Comparison of ENCODE assay signal across 18 cellular contexts in the genomic region with DNA sequence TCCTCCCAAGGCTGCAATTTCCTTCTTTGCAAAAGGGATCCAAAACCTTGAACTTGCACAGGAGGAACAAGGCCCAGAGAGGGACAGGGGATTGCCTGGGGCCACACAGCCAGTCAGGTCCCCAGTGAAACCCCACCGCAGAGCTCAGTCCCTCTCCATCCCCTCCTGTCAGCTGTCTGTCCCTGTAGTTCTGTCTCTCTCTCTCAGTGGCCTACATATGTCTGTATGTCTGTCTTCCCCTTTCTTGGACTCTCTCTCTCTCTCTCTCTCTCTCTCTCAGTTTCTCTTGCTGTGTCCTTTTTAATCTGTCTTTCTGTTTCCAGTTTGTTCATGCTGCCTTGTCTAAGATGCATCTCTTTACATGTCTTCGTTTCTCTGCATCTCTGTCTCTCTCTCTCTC. TPM values are rescaled to one million over a fixed set of nuclear protein-coding genes. Genes with fewer than 3 reads are reported as not detected.
DNase-seq lines count a peak whose midpoint lies in the region; ATAC-seq, FAIRE-seq and TF ChIP-seq lines count a peak whose summit lies in the region.
"Had no signal": no experiment of that assay in that cellular context is flagged by ENCODE, and none has a peak within 500 bp of the region (broad histone marks: within the 10 kb centered on the region; RNA-seq: fewer than 3 reads in every experiment).

No MANE protein-coding gene starts in this region.

- no peaks in the 10 kb centered on the region for H3K9me3 ChIP-seq in HepG2 (ENCODE audit: low read length)
- no peaks in the 10 kb centered on the region for H3K9me3 ChIP-seq in right lobe of liver
- H3K9me3 ChIP-seq in Loucy (ENCODE audit: insufficient read depth, low read depth, low read length) = no peaks in the 10 kb centered on the region
- no peaks in the 10 kb centered on the region for H3K9me3 ChIP-seq in GM12878 (replicated peaks; ENCODE audit: control insufficient read depth, insufficient read depth, low read length)
- H3K9me3 ChIP-seq in aorta (ENCODE audit: control insufficient read depth, low read length) = no peaks in the 10 kb centered on the region

- H3K27ac ChIP-seq in HepG2 (ENCODE audit: extremely low read length, insufficient read depth, low read length) (no peak overlapping the region), right lobe of liver (no peak overlapping the region), GM12878 (ENCODE audit: control insufficient read depth, insufficient read depth) (no peak overlapping the region), aorta (ENCODE audit: low read depth in 1 of 2, low read length in 2 of 2) (no peak overlapping the region)
- H3K27ac ChIP-seq: GM23248 had no signal

- no peak for TF ChIP-seq CTCF in HepG2 (CRISPR knock-in tag; IDR thresholded peaks at IDR 0.05)
- no peak for TF ChIP-seq CTCF in right lobe of liver (IDR thresholded peaks at IDR 0.05)
- no peak for TF ChIP-seq CTCF in Loucy (conservative IDR thresholded peaks at IDR 0.05; ENCODE audit: low read length)
- no peak for TF ChIP-seq CTCF in GM12878 (IDR thresholded peaks at IDR 0.05 in 2 of 3, conservative IDR thresholded peaks at IDR 0.05 in 1 of 3; ENCODE audit: control insufficient read depth in 2 of 3, extremely low read depth in 1 of 3, insufficient read depth in 1 of 3, low read depth in 3 of 3, low read length in 3 of 3)

- no peaks in the 10 kb centered on the region for H3K27me3 ChIP-seq in HepG2 (ENCODE audit: control insufficient read depth in 1 of 2, insufficient read depth in 2 of 2, low read length in 2 of 2)
- H3K27me3 ChIP-seq in right lobe of liver = no peaks in the 10 kb centered on the region
- no peaks in the 10 kb centered on the region for H3K27me3 ChIP-seq in Loucy (ENCODE audit: insufficient read depth, low read length, poor library complexity, severe bottlenecking)
- H3K27me3 ChIP-seq in GM12878 (replicated peaks in 1 of 2; ENCODE audit: control insufficient read depth in 2 of 2, insufficient read depth in 2 of 2, low read length in 1 of 2) = no peaks in the 10 kb centered on the region
- H3K27me3 ChIP-seq in aorta (ENCODE audit: control insufficient read depth in 1 of 2, insufficient read depth in 2 of 2, low read length in 1 of 2) = no peaks in the 10 kb centered on the region

- H3K36me3 Mint-ChIP-seq in activated CD4-positive, alpha-beta T cell treated with anti-CD3 and anti-CD28 coated beads, Interleukin-2, amount 10 ng/mL, durations not matched to agents 24 days and 14 days (ENCODE audit: low read depth) = no peaks in the 10 kb centered on the region
- H3K36me3 Mint-ChIP-seq: CD4-positive, alpha-beta memory T cell had no signal

- TF ChIP-seq POLR2A in HepG2 (IDR thresholded peaks at IDR 0.05; ENCODE audit: insufficient read depth in 1 of 2, low read depth in 2 of 2, low read length in 2 of 2) (no peak), right lobe of liver (IDR thresholded peaks at IDR 0.05) (no peak), GM12878 (IDR thresholded peaks at IDR 0.05; ENCODE audit: low read depth, low read length) (no peak)

- in situ Hi-C loops in HepG2 (cut with HindIII; ENCODE audit: extremely low pct_ligation_motif_present, low pct_unique_long_range_greater_than_20kb) = no loop called here
- in situ Hi-C loops in GM12878 (cut with MboI) = no loop called here

- no peaks in the 10 kb centered on the region for H3K9me3 Mint-ChIP-seq in activated CD4-positive, alpha-beta T cell treated with anti-CD3 and anti-CD28 coated beads, Interleukin-2, amount 10 ng/mL, durations not matched to agents 24 days and 14 days
- H3K9me3 Mint-ChIP-seq: CD4-positive, alpha-beta memory T cell had no signal

- 83% methylated on average over 2 of the region's 2 CpGs for WGBS in HepG2 (ENCODE audit: low lambda C conversion rate)
- 89% methylated on average over 1 of the region's 2 CpGs for WGBS in right lobe of liver (ENCODE audit: insufficient coverage, low coverage, low lambda C conversion rate, missing lambda C conversion rate)
- WGBS in GM12878 (ENCODE audit: insufficient coverage, insufficient replicate concordance, low lambda C conversion rate, missing lambda C conversion rate) = 7% methylated on average over 2 of the region's 2 CpGs
- 88 to 93% methylated on average over 2 of the region's 2 CpGs for WGBS in aorta, 2 donors

- CTCF ChIA-PET in HepG2 (lab: Yijun Ruan, JAX; ENCODE audit: low intra/inter-chr PET ratio, low total read pairs) = no interaction called here
- CTCF ChIA-PET in GM12878 (lab: Yijun Ruan, JAX) = interaction anchor here (0.7 to 1.2 kb wide), 3 partner anchors 26 to 92 kb away, joined by 3 read pairs; no protein-coding TSS in a partner anchor

- no peaks in the 10 kb centered on the region for H3K9me2 ChIP-seq in Loucy (replicated peaks; ENCODE audit: low read depth, low read length)

- no peaks in the 10 kb centered on the region for H3F3A ChIP-seq in Loucy (ENCODE audit: low read depth)

- H4K20me1 ChIP-seq in HepG2 (ENCODE audit: insufficient read depth, low read length) = no peaks in the 10 kb centered on the region
- no peaks in the 10 kb centered on the region for H4K20me1 ChIP-seq in Loucy (ENCODE audit: insufficient read depth, low read length, poor library complexity, severe bottlenecking)
- H4K20me1 ChIP-seq in GM12878 (ENCODE audit: control insufficient read depth, insufficient read depth) = no peaks in the 10 kb centered on the region

- H3K4me3 Mint-ChIP-seq in activated CD4-positive, alpha-beta T cell treated with anti-CD3 and anti-CD28 coated beads, Interleukin-2, amount 10 ng/mL, durations not matched to agents 24 days and 14 days = no peak overlapping the region
- H3K4me3 Mint-ChIP-seq: CD4-positive, alpha-beta memory T cell had no signal

- H3K9ac ChIP-seq in HepG2 (ENCODE audit: insufficient read depth, low read depth, low read length) = no peak overlapping the region
- no peak overlapping the region for H3K9ac ChIP-seq in Loucy (ENCODE audit: low read depth, low read length, poor library complexity, severe bottlenecking)
- H3K9ac ChIP-seq in GM12878 (ENCODE audit: control insufficient read depth, insufficient read depth, low read length) = no peak overlapping the region
- H3K9ac ChIP-seq: GM23248 had no signal

- DNase-seq in HepG2 (ENCODE audit: low spot score) (no peak), right lobe of liver (no peak), GM12878 (ENCODE audit: low read depth, low spot score) (no peak), NCI-H2227 treated with DMSO at 0.1 percent for 48 hours (lab: John Stamatoyannopoulos, UW) (no peak), aorta (no peak)
- DNase-seq in activated CD4-positive, alpha-beta T cell treated with anti-CD3 and anti-CD28 coated beads, Interleukin-2, amount 10 ng/mL, durations not matched to agents 24 days and 14 days = no peak
- DNase-seq: CD4-positive, alpha-beta memory T cell; GM23248; HCEC 1CT; KBM-7; NCI-H1048; NCI-H1436; NCI-H1930; NCI-H526 had no signal

- no peak for FAIRE-seq in HepG2 (lab: Jason Lieb, UNC)
- FAIRE-seq in GM12878 (lab: Jason Lieb, UNC) = no peak
- FAIRE-seq: A204.1 had no signal

- no peak overlapping the region for H3K4me3 ChIP-seq in HepG2 (replicated peaks in 1 of 3; ENCODE audit: insufficient read depth in 1 of 3, low read depth in 2 of 3, low read length in 3 of 3)
- H3K4me3 ChIP-seq in right lobe of liver = no peak overlapping the region
- no peak overlapping the region for H3K4me3 ChIP-seq in Loucy (ENCODE audit: low read length, poor library complexity, severe bottlenecking)
- H3K4me3 ChIP-seq in GM12878 = no peak overlapping the region
- no peak overlapping the region for H3K4me3 ChIP-seq in aorta (ENCODE audit: low read length in 2 of 2)
- H3K4me3 ChIP-seq: GM23248 had no signal

- TF ChIP-seq EP300 in HepG2 (IDR thresholded peaks at IDR 0.05; ENCODE audit: low read depth in 2 of 2, low read length in 2 of 2) (no peak), HepG2 (CRISPR knock-in tag; IDR thresholded peaks at IDR 0.05; ENCODE audit: borderline replicate concordance) (no peak), GM12878 (IDR thresholded peaks at IDR 0.05; ENCODE audit: borderline replicate concordance in 1 of 2, control insufficient read depth in 1 of 2, low read depth in 2 of 2, low read length in 2 of 2) (no peak)

- H3K27me3 Mint-ChIP-seq in activated CD4-positive, alpha-beta T cell treated with anti-CD3 and anti-CD28 coated beads, Interleukin-2, amount 10 ng/mL, durations not matched to agents 24 days and 14 days = peaks cover 11% of the 10 kb centered on the region

- H3K4me2 ChIP-seq in HepG2 (ENCODE audit: low read depth, low read length) (no peak overlapping the region), Loucy (ENCODE audit: low read depth, low read length, poor library complexity, severe bottlenecking) (no peak overlapping the region), GM12878 (ENCODE audit: control insufficient read depth, insufficient read depth) (no peak overlapping the region)

- intact Hi-C loops in HepG2 (cut with micrococcal nuclease; ENCODE audit: unreplicated experiment) (no loop called here), right lobe of liver (cut with DNase I) (loop anchor here in 1 of 2 donors (10.0 kb wide), 1 partner anchor 72 kb away; no protein-coding TSS in a partner anchor), GM12878 (cut with micrococcal nuclease; ENCODE audit: unreplicated experiment) (no loop called here), aorta (cut with DNase I) (no loop called here)
- intact Hi-C loops in activated CD4-positive, alpha-beta T cell treated with anti-CD3 and anti-CD28 coated beads, Interleukin-2, amount 10 ng/mL, durations not matched to agents 24 days and 14 days (cut with micrococcal nuclease) = no loop called here

- no peak for TF ChIP-seq RAD21 in HepG2 (CRISPR knock-in tag; IDR thresholded peaks at IDR 0.05)
- no peak for TF ChIP-seq RAD21 in GM12878 (IDR thresholded peaks at IDR 0.05; ENCODE audit: insufficient read depth, low read depth, low read length)

- POLR2A ChIA-PET in HepG2 (lab: Yijun Ruan, JAX) (no interaction called here), GM12878 (lab: Charles Lee) (no interaction called here)

- H3K27ac Mint-ChIP-seq in activated CD4-positive, alpha-beta T cell treated with anti-CD3 and anti-CD28 coated beads, Interleukin-2, amount 10 ng/mL, durations not matched to agents 24 days and 14 days = no peak overlapping the region

- H3K4me1 ChIP-seq in HepG2 (ENCODE audit: insufficient read depth, low read length) (peaks cover 17% of the 10 kb centered on the region), right lobe of liver (peaks cover 0 to 2% (median 0%) of the 10 kb centered on the region in 4 donors), Loucy (ENCODE audit: insufficient read depth, low read length, poor library complexity, severe bottlenecking) (no peaks in the 10 kb centered on the region), GM12878 (ENCODE audit: control insufficient read depth, insufficient read depth, low read length) (peaks cover 33% of the 10 kb centered on the region), aorta (ENCODE audit: control insufficient read depth in 1 of 2, insufficient read depth in 2 of 2, low read length in 2 of 2) (no peaks in the 10 kb centered on the region)

- SMC1A ChIA-PET in GM12878 (lab: Charles Lee; ENCODE audit: uncharacterized antibody, unreplicated experiment) = interaction anchor here (1.1 to 1.2 kb wide), 2 partner anchors 25 to 90 kb away, joined by 3 to 4 read pairs; no protein-coding TSS in a partner anchor

- ATAC-seq in HepG2 = no peak
- no peak for ATAC-seq in right lobe of liver
- ATAC-seq in GM12878 = no peak; the same call in 1 of the 3 replicates
- no peak for ATAC-seq in GM21825 (IDR thresholded peaks at IDR 0.05; ENCODE audit: unreplicated experiment)
- ATAC-seq in aorta (ENCODE audit: low FRiP score) = no peak

- H2AFZ ChIP-seq in HepG2 (ENCODE audit: low read length) (no peak overlapping the region), Loucy (ENCODE audit: low read length) (peak overlapping the region; percentile 36), GM12878 (ENCODE audit: control insufficient read depth, low read depth, low read length) (no peak overlapping the region)
- H2AFZ ChIP-seq: GM23248 had no signal

- H3K4me1 Mint-ChIP-seq in activated CD4-positive, alpha-beta T cell treated with anti-CD3 and anti-CD28 coated beads, Interleukin-2, amount 10 ng/mL, durations not matched to agents 24 days and 14 days = peaks cover 9% of the 10 kb centered on the region

- peaks cover 0 to 1% of the 10 kb centered on the region in 2 experiments; a peak in 1 of 5 replicates for H3K36me3 ChIP-seq in HepG2 (replicated peaks in 1 of 2; ENCODE audit: control insufficient read depth in 1 of 2, insufficient read depth in 2 of 2, low read length in 2 of 2)
- no peaks in the 10 kb centered on the region for H3K36me3 ChIP-seq in right lobe of liver
- H3K36me3 ChIP-seq in Loucy (ENCODE audit: insufficient read depth, low read length) = no peaks in the 10 kb centered on the region
- no peaks in the 10 kb centered on the region for H3K36me3 ChIP-seq in GM12878 (ENCODE audit: control insufficient read depth in 2 of 2, insufficient read depth in 2 of 2, low read length in 1 of 2)
- H3K36me3 ChIP-seq in aorta (ENCODE audit: control insufficient read depth in 1 of 2, insufficient read depth in 2 of 2, low read length in 1 of 2) = peaks cover 0 to 2% of the 10 kb centered on the region in 2 donors

- no TSS peak for BruUV-seq in HepG2 (replicated peaks; lab: Mats Ljungman, UMichigan)
- BruUV-seq in GM12878 (replicated peaks; lab: Mats Ljungman, UMichigan) = no TSS peak

- RAD21 ChIA-PET in GM12878 (lab: Charles Lee; ENCODE audit: unreplicated experiment) = no interaction called here

- no peaks in the 10 kb centered on the region for H3K79me2 ChIP-seq in HepG2 (ENCODE audit: insufficient read depth, low read length)
- no peaks in the 10 kb centered on the region for H3K79me2 ChIP-seq in Loucy (ENCODE audit: insufficient read depth, low read length)
- no peaks in the 10 kb centered on the region for H3K79me2 ChIP-seq in GM12878 (ENCODE audit: control insufficient read depth, insufficient read depth, low read length)

RNA-seq across cellular contexts. Expression of a gene that starts 11.5 kb away (rescaled TPM):
- total RNA-seq in HepG2 (2016; rRNA removed; fragmentation: Illumina TruSeq; extraction: Trizol) (0.66 and 1.3 TPM in 2 replicates), right lobe of liver (1 to 10 TPM; 3.3 to 9.0 (median 4.5) TPM), GM12878 (2014; rRNA removed) (0.17 and 0.22 TPM in 2 replicates), GM12878 (2014; rRNA removed; fragmentation: Illumina TruSeq; extraction: Trizol) (0.13 TPM in 1 of 2 replicates, not detected in the other), GM12878 (2021) (0.15 and 0.24 TPM in 2 replicates), aorta (10 to 100 TPM; 12.7 TPM)
- 0.18 and 0.30 TPM in 2 replicates for total RNA-seq in HepG2 (2016; cell fraction: cytosol; rRNA removed; fragmentation: Illumina TruSeq; extraction: Trizol; ENCODE audit: low read depth)
- total RNA-seq in HepG2 (2016; cell fraction: insoluble cytoplasmic fraction; rRNA removed; fragmentation: Illumina TruSeq; extraction: Trizol) = 0.22 and 1.3 TPM in 2 replicates
- 0.38 and 0.65 TPM in 2 replicates for total RNA-seq in HepG2 (2016; cell fraction: membrane; rRNA removed; fragmentation: Illumina TruSeq; extraction: Trizol)
- 2.7 and 2.8 TPM in 2 replicates for total RNA-seq in HepG2 (2016; cell fraction: nucleus; rRNA removed; fragmentation: Illumina TruSeq; extraction: Trizol)
- polyA plus RNA-seq in HepG2 (2011; rRNA removed) (4.0 and 6.3 TPM in 2 replicates), GM12878 (2011; rRNA removed) (0.10 and 0.18 TPM in 2 replicates), GM12878 (2014; fragmentation: Illumina TruSeq; extraction: Trizol) (0.31 and 0.33 TPM in 2 replicates), GM12878 (2014; fragmentation: Nextera tagmentation; extraction: Ambion mirVana) (not detected), GM12878 (2014; rRNA removed) (0.16 and 0.27 TPM in 2 replicates), GM12878 (2016; fragmentation: Nextera tagmentation; extraction: Ambion mirVana) (not detected), aorta (10 to 100 TPM in 1 of 2 donors, 1 to 10 TPM in 1; 1.8 to 18.4 TPM)
- 1.3 and 1.5 TPM in 2 replicates for polyA plus RNA-seq in HepG2 (2011; cell fraction: cytosol; rRNA removed)
- polyA plus RNA-seq in HepG2 (2011; cell fraction: nucleus; rRNA removed) = 16.3 and 18.1 TPM in 2 replicates
- polyA plus RNA-seq in HepG2 (2012) = 4.6 and 6.9 TPM in 2 replicates
- polyA plus RNA-seq in HepG2 (2016; cell fraction: cytosol; fragmentation: Illumina TruSeq; extraction: Trizol; ENCODE audit: low read depth) = 0.32 and 0.38 TPM in 2 replicates
- 0.47 and 0.99 TPM in 2 replicates for polyA plus RNA-seq in HepG2 (2016; cell fraction: insoluble cytoplasmic fraction; fragmentation: Illumina TruSeq; extraction: Trizol; ENCODE audit: low read depth)
- polyA plus RNA-seq in HepG2 (2016; cell fraction: membrane; fragmentation: Illumina TruSeq; extraction: Trizol; ENCODE audit: low read depth) = 0.88 and 0.98 TPM in 2 replicates
- polyA plus RNA-seq in HepG2 (2016; cell fraction: nucleus; fragmentation: Illumina TruSeq; extraction: Trizol; ENCODE audit: insufficient read depth, low read depth) = 11.9 and 13.8 TPM in 2 replicates
- polyA minus RNA-seq in HepG2 (2011; rRNA and poly(A)+ RNA removed; ENCODE audit: low replicate concordance) = 6.6 and 9.0 TPM in 2 replicates
- 0.59 and 0.88 TPM in 2 replicates for polyA minus RNA-seq in HepG2 (2011; cell fraction: cytosol; rRNA and poly(A)+ RNA removed)
- 11.7 and 11.8 TPM in 2 replicates for polyA minus RNA-seq in HepG2 (2011; cell fraction: nucleus; rRNA and poly(A)+ RNA removed)
- total RNA-seq in GM12878 (2013; cell fraction: nucleolus; rRNA removed) = 0.79 and 1.2 TPM in 2 replicates
- not detected for polyA plus RNA-seq in GM12878 (2011; ENCODE audit: low read depth)
- polyA plus RNA-seq in GM12878 (2011; cell fraction: cytosol; rRNA removed) = 0.27 and 0.31 TPM in 2 replicates
- 0.37 and 0.90 TPM in 2 replicates for polyA plus RNA-seq in GM12878 (2011; cell fraction: nucleus; rRNA removed)
- polyA plus RNA-seq in GM12878 (2012) = 0.13 and 0.24 TPM in 2 replicates
- 0.62 and 0.95 TPM in 2 replicates for polyA minus RNA-seq in GM12878 (2011; rRNA and poly(A)+ RNA removed)
- polyA minus RNA-seq in GM12878 (2011; cell fraction: cytosol; rRNA and poly(A)+ RNA removed) = not detected in 2 replicates
- polyA minus RNA-seq in GM12878 (2011; cell fraction: nucleus; rRNA and poly(A)+ RNA removed) = 0.24 and 0.29 TPM in 2 replicates
- total RNA-seq in activated CD4-positive, alpha-beta T cell treated with anti-CD3 and anti-CD28 coated beads, Interleukin-2, amount 10 ng/mL, durations not matched to agents 24 days and 14 days = 0.86 and 1.2 TPM in 2 replicates
- polyA plus RNA-seq: CD4-positive, alpha-beta memory T cell had no signal

RNA-seq across cellular contexts. Expression of a gene that starts 16.1 kb away (rescaled TPM):
- total RNA-seq in HepG2 (2016; rRNA removed; fragmentation: Illumina TruSeq; extraction: Trizol) = not detected in 2 replicates
- not detected in 2 replicates for total RNA-seq in HepG2 (2016; cell fraction: cytosol; rRNA removed; fragmentation: Illumina TruSeq; extraction: Trizol; ENCODE audit: low read depth)
- not detected in 2 replicates for total RNA-seq in HepG2 (2016; cell fraction: insoluble cytoplasmic fraction; rRNA removed; fragmentation: Illumina TruSeq; extraction: Trizol)
- not detected in 2 replicates for total RNA-seq in HepG2 (2016; cell fraction: membrane; rRNA removed; fragmentation: Illumina TruSeq; extraction: Trizol)
- total RNA-seq in HepG2 (2016; cell fraction: nucleus; rRNA removed; fragmentation: Illumina TruSeq; extraction: Trizol) = not detected in 2 replicates
- not detected in 2 replicates for polyA plus RNA-seq in HepG2 (2011; rRNA removed)
- polyA plus RNA-seq in HepG2 (2011; cell fraction: cytosol; rRNA removed) = not detected in 2 replicates
- not detected in 2 replicates for polyA plus RNA-seq in HepG2 (2011; cell fraction: nucleus; rRNA removed)
- polyA plus RNA-seq in HepG2 (2012) = not detected in 2 replicates
- polyA plus RNA-seq in HepG2 (2016; cell fraction: cytosol; fragmentation: Illumina TruSeq; extraction: Trizol; ENCODE audit: low read depth) = not detected in 2 replicates
- polyA plus RNA-seq in HepG2 (2016; cell fraction: insoluble cytoplasmic fraction; fragmentation: Illumina TruSeq; extraction: Trizol; ENCODE audit: low read depth) = not detected in 2 replicates
- polyA plus RNA-seq in HepG2 (2016; cell fraction: membrane; fragmentation: Illumina TruSeq; extraction: Trizol; ENCODE audit: low read depth) = not detected in 2 replicates
- not detected in 2 replicates for polyA plus RNA-seq in HepG2 (2016; cell fraction: nucleus; fragmentation: Illumina TruSeq; extraction: Trizol; ENCODE audit: insufficient read depth, low read depth)
- not detected in 2 replicates for polyA minus RNA-seq in HepG2 (2011; rRNA and poly(A)+ RNA removed; ENCODE audit: low replicate concordance)
- not detected in 2 replicates for polyA minus RNA-seq in HepG2 (2011; cell fraction: cytosol; rRNA and poly(A)+ RNA removed)
- not detected in 2 replicates for polyA minus RNA-seq in HepG2 (2011; cell fraction: nucleus; rRNA and poly(A)+ RNA removed)
- total RNA-seq in right lobe of liver = not detected
- total RNA-seq in GM12878 (2013; cell fraction: nucleolus; rRNA removed) = not detected in 2 replicates
- not detected in 2 replicates for total RNA-seq in GM12878 (2014; rRNA removed)
- not detected in 2 replicates for total RNA-seq in GM12878 (2014; rRNA removed; fragmentation: Illumina TruSeq; extraction: Trizol)
- not detected in 2 replicates for total RNA-seq in GM12878 (2021)
- polyA plus RNA-seq in GM12878 (2011; ENCODE audit: low read depth) = not detected
- not detected in 2 replicates for polyA plus RNA-seq in GM12878 (2011; rRNA removed)
- not detected in 2 replicates for polyA plus RNA-seq in GM12878 (2011; cell fraction: cytosol; rRNA removed)
- not detected in 2 replicates for polyA plus RNA-seq in GM12878 (2011; cell fraction: nucleus; rRNA removed)
- polyA plus RNA-seq in GM12878 (2012) = not detected in 2 replicates
- not detected in 2 replicates for polyA plus RNA-seq in GM12878 (2014; fragmentation: Illumina TruSeq; extraction: Trizol)
- not detected for polyA plus RNA-seq in GM12878 (2014; fragmentation: Nextera tagmentation; extraction: Ambion mirVana)
- polyA plus RNA-seq in GM12878 (2014; rRNA removed) = not detected in 2 replicates
- polyA plus RNA-seq in GM12878 (2016; fragmentation: Nextera tagmentation; extraction: Ambion mirVana) = not detected
- polyA minus RNA-seq in GM12878 (2011; rRNA and poly(A)+ RNA removed) = not detected in 2 replicates
- polyA minus RNA-seq in GM12878 (2011; cell fraction: cytosol; rRNA and poly(A)+ RNA removed) = not detected in 2 replicates
- polyA minus RNA-seq in GM12878 (2011; cell fraction: nucleus; rRNA and poly(A)+ RNA removed) = not detected in 2 replicates
- total RNA-seq in activated CD4-positive, alpha-beta T cell treated with anti-CD3 and anti-CD28 coated beads, Interleukin-2, amount 10 ng/mL, durations not matched to agents 24 days and 14 days = not detected in 2 replicates
- total RNA-seq in aorta = under 1 TPM in 1 of 2 donors, not detected in 1; 0.36 TPM
- polyA plus RNA-seq in aorta = not detected
- total RNA-seq: CD4-positive, alpha-beta memory T cell; GM23248 had no signal
- polyA plus RNA-seq: BJ; CD4-positive, alpha-beta memory T cell; GM23248 had no signal

RNA-seq across cellular contexts. Expression of a gene that starts 39.1 kb away (rescaled TPM):
- total RNA-seq in HepG2 (2016; rRNA removed; fragmentation: Illumina TruSeq; extraction: Trizol) (18.4 and 43.4 TPM in 2 replicates), right lobe of liver (10 to 100 TPM; 26.6 to 66.6 (median 55.5) TPM), GM12878 (2014; rRNA removed) (3.7 and 4.0 TPM in 2 replicates), GM12878 (2014; rRNA removed; fragmentation: Illumina TruSeq; extraction: Trizol) (1.8 and 2.7 TPM in 2 replicates), GM12878 (2021) (2.2 and 2.7 TPM in 2 replicates), aorta (10 to 100 TPM; 31.3 to 44.2 TPM)
- 5.4 and 5.5 TPM in 2 replicates for total RNA-seq in HepG2 (2016; cell fraction: cytosol; rRNA removed; fragmentation: Illumina TruSeq; extraction: Trizol; ENCODE audit: low read depth)
- 16.1 and 39.6 TPM in 2 replicates for total RNA-seq in HepG2 (2016; cell fraction: insoluble cytoplasmic fraction; rRNA removed; fragmentation: Illumina TruSeq; extraction: Trizol)
- total RNA-seq in HepG2 (2016; cell fraction: membrane; rRNA removed; fragmentation: Illumina TruSeq; extraction: Trizol) = 18.0 and 18.1 TPM in 2 replicates
- 37.4 and 45.5 TPM in 2 replicates for total RNA-seq in HepG2 (2016; cell fraction: nucleus; rRNA removed; fragmentation: Illumina TruSeq; extraction: Trizol)
- polyA plus RNA-seq in HepG2 (2011; rRNA removed) (46.6 and 59.5 TPM in 2 replicates), GM12878 (2011; rRNA removed) (0.03 and 0.07 TPM in 2 replicates), GM12878 (2014; fragmentation: Illumina TruSeq; extraction: Trizol) (2.1 and 2.7 TPM in 2 replicates), GM12878 (2014; fragmentation: Nextera tagmentation; extraction: Ambion mirVana) (under 1 TPM; 0.24 to 0.56 TPM), GM12878 (2014; rRNA removed) (2.7 and 2.9 TPM in 2 replicates), GM12878 (2016; fragmentation: Nextera tagmentation; extraction: Ambion mirVana) (1 to 10 TPM in 1 of 2 experiments, under 1 TPM in 1; 0.82 to 1.9 TPM), aorta (10 to 100 TPM in 1 of 2 donors, 1 to 10 TPM in 1; 7.4 to 24.6 TPM)
- polyA plus RNA-seq in HepG2 (2011; cell fraction: cytosol; rRNA removed) = 53.0 and 55.6 TPM in 2 replicates
- polyA plus RNA-seq in HepG2 (2011; cell fraction: nucleus; rRNA removed) = 60.5 and 72.7 TPM in 2 replicates
- polyA plus RNA-seq in HepG2 (2012) = 26.0 and 35.8 TPM in 2 replicates
- polyA plus RNA-seq in HepG2 (2016; cell fraction: cytosol; fragmentation: Illumina TruSeq; extraction: Trizol; ENCODE audit: low read depth) = 4.1 and 4.5 TPM in 2 replicates
- 14.1 and 16.5 TPM in 2 replicates for polyA plus RNA-seq in HepG2 (2016; cell fraction: insoluble cytoplasmic fraction; fragmentation: Illumina TruSeq; extraction: Trizol; ENCODE audit: low read depth)
- polyA plus RNA-seq in HepG2 (2016; cell fraction: membrane; fragmentation: Illumina TruSeq; extraction: Trizol; ENCODE audit: low read depth) = 9.4 and 9.9 TPM in 2 replicates
- 59.3 and 60.4 TPM in 2 replicates for polyA plus RNA-seq in HepG2 (2016; cell fraction: nucleus; fragmentation: Illumina TruSeq; extraction: Trizol; ENCODE audit: insufficient read depth, low read depth)
- polyA minus RNA-seq in HepG2 (2011; rRNA and poly(A)+ RNA removed; ENCODE audit: low replicate concordance) = 69.1 and 105 TPM in 2 replicates
- polyA minus RNA-seq in HepG2 (2011; cell fraction: cytosol; rRNA and poly(A)+ RNA removed) = 34.7 and 43.2 TPM in 2 replicates
- polyA minus RNA-seq in HepG2 (2011; cell fraction: nucleus; rRNA and poly(A)+ RNA removed) = 56.0 and 67.4 TPM in 2 replicates
- 0.61 TPM in 1 of 2 replicates, not detected in the other for total RNA-seq in GM12878 (2013; cell fraction: nucleolus; rRNA removed)
- 0.41 TPM for polyA plus RNA-seq in GM12878 (2011; ENCODE audit: low read depth)
- polyA plus RNA-seq in GM12878 (2011; cell fraction: cytosol; rRNA removed) = 0.07 and 0.09 TPM in 2 replicates
- polyA plus RNA-seq in GM12878 (2011; cell fraction: nucleus; rRNA removed) = 0.03 and 0.04 TPM in 2 replicates
- 0.38 and 0.72 TPM in 2 replicates for polyA plus RNA-seq in GM12878 (2012)
- polyA minus RNA-seq in GM12878 (2011; rRNA and poly(A)+ RNA removed) = 0.05 and 0.15 TPM in 2 replicates
- 0.73 TPM in 1 of 2 replicates, not detected in the other for polyA minus RNA-seq in GM12878 (2011; cell fraction: cytosol; rRNA and poly(A)+ RNA removed)
- not detected in 2 replicates for polyA minus RNA-seq in GM12878 (2011; cell fraction: nucleus; rRNA and poly(A)+ RNA removed)
- 18.5 and 19.1 TPM in 2 replicates for total RNA-seq in activated CD4-positive, alpha-beta T cell treated with anti-CD3 and anti-CD28 coated beads, Interleukin-2, amount 10 ng/mL, durations not matched to agents 24 days and 14 days
